1 cellular context compared by ENCODE assay signal in the genomic region with DNA sequence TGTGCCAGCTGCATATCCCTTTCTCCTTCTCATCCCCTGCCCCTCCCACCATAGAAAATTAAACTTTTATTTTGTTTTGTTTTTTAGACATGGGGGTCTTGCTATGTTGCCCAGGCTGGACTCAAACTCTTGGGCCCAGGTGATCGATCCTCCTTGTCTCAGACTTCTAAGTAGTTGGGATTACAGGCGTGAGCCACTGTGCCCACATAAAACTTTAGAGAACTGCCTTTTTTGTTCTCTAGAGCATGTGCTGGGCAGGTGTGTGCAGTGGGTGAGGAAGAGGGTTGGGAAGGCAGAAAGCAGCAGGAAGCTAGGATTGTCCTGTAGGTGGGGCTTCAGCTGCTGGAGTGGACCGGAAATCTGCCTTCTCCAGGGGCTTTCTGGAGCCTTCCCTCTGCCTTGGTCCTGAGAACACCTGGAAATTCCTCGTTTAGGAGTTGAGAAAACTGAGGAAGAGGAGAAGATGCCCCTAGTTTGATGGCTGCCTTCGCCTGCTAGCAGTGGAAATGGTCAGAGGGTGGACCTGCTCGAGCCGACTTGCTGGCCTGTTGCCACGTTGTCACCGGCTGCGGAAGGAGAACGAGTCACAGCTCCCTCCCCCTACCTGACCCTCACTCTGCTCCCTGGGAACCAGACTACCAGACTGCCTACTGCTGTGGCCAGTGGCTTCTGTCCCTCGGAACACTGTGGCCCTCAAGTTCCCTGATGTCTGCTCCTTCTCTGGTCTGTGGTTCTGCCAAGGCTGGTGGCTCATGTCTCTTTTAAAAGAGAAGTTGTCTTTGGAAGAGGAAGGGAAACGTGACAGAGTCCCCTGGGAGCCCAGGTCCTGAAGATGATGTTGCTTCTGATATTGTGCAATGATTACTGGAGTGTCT.
TF ChIP-seq lines count a peak whose summit lies in the region.

No MANE protein-coding gene starts in this region.

TF ChIP-seq in K562, 482 proteins besides CTCF, POLR2A, EP300 and RAD21 (continued from another document):
- peak; percentile 45; the same call in 1 of the 2 replicates for TF ChIP-seq ZBTB7A (IDR thresholded peaks at IDR 0.05; ENCODE audit: borderline replicate concordance, control insufficient read depth, low read depth, low read length)
- TF ChIP-seq ZNF316 (IDR thresholded peaks at IDR 0.05) = no peak
- no peak for TF ChIP-seq ZBTB12 (CRISPR knock-in tag; IDR thresholded peaks at IDR 0.05)
- no peak for TF ChIP-seq NFIX (CRISPR knock-in tag; IDR thresholded peaks at IDR 0.05; ENCODE audit: low read depth)
- TF ChIP-seq, protein P1, sequence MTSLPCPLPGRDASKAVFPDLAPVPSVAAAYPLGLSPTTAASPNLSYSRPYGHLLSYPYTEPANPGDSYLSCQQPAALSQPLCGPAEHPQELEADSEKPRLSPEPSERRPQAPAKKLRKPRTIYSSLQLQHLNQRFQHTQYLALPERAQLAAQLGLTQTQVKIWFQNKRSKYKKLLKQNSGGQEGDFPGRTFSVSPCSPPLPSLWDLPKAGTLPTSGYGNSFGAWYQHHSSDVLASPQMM (CRISPR knock-in tag; IDR thresholded peaks at IDR 0.05) = no peak
- TF ChIP-seq TCF7 (IDR thresholded peaks at IDR 0.05; ENCODE audit: borderline replicate concordance) = no peak
- TF ChIP-seq NKRF (IDR thresholded peaks at IDR 0.05; ENCODE audit: borderline replicate concordance) = no peak
- TF ChIP-seq CREM (IDR thresholded peaks at IDR 0.05; ENCODE audit: low read depth) = no peak
- TF ChIP-seq, protein P2, sequence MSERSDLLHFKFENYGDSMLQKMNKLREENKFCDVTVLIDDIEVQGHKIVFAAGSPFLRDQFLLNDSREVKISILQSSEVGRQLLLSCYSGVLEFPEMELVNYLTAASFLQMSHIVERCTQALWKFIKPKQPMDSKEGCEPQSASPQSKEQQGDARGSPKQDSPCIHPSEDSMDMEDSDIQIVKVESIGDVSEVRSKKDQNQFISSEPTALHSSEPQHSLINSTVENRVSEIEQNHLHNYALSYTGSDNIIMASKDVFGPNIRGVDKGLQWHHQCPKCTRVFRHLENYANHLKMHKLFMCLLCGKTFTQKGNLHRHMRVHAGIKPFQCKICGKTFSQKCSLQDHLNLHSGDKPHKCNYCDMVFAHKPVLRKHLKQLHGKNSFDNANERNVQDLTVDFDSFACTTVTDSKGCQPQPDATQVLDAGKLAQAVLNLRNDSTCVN (CRISPR knock-in tag; IDR thresholded peaks at IDR 0.05) = no peak
- TF ChIP-seq POLR3A (IDR thresholded peaks at IDR 0.05; ENCODE audit: borderline replicate concordance, extremely low read depth, insufficient read depth, insufficient read length) = no peak
- no peak for TF ChIP-seq SMAD4 (CRISPR knock-in tag; conservative IDR thresholded peaks at IDR 0.05)
- TF ChIP-seq, protein P3, sequence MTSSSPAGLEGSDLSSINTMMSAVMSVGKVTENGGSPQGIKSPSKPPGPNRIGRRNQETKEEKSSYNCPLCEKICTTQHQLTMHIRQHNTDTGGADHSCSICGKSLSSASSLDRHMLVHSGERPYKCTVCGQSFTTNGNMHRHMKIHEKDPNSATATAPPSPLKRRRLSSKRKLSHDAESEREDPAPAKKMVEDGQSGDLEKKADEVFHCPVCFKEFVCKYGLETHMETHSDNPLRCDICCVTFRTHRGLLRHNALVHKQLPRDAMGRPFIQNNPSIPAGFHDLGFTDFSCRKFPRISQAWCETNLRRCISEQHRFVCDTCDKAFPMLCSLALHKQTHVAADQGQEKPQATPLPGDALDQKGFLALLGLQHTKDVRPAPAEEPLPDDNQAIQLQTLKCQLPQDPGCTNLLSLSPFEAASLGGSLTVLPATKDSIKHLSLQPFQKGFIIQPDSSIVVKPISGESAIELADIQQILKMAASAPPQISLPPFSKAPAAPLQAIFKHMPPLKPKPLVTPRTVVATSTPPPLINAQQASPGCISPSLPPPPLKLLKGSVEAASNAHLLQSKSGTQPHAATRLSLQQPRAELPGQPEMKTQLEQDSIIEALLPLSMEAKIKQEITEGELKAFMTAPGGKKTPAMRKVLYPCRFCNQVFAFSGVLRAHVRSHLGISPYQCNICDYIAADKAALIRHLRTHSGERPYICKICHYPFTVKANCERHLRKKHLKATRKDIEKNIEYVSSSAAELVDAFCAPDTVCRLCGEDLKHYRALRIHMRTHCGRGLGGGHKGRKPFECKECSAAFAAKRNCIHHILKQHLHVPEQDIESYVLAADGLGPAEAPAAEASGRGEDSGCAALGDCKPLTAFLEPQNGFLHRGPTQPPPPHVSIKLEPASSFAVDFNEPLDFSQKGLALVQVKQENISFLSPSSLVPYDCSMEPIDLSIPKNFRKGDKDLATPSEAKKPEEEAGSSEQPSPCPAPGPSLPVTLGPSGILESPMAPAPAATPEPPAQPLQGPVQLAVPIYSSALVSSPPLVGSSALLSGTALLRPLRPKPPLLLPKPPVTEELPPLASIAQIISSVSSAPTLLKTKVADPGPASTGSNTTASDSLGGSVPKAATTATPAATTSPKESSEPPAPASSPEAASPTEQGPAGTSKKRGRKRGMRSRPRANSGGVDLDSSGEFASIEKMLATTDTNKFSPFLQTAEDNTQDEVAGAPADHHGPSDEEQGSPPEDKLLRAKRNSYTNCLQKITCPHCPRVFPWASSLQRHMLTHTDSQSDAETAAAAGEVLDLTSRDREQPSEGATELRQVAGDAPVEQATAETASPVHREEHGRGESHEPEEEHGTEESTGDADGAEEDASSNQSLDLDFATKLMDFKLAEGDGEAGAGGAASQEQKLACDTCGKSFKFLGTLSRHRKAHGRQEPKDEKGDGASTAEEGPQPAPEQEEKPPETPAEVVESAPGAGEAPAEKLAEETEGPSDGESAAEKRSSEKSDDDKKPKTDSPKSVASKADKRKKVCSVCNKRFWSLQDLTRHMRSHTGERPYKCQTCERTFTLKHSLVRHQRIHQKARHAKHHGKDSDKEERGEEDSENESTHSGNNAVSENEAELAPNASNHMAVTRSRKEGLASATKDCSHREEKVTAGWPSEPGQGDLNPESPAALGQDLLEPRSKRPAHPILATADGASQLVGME (CRISPR knock-in tag; IDR thresholded peaks at IDR 0.05) = no peak
